ENCODE assay signal across 23 cellular contexts in genomic region chr7:134422646-134423045, GRCh38. TPM values are rescaled to one million over a fixed set of nuclear protein-coding genes. Genes with fewer than 3 reads are reported as not detected.
A peak's percentile ranks its signal among the peaks of the same experiment; 100 is the strongest.
DNase-seq lines count a peak whose midpoint lies in the region; ATAC-seq, FAIRE-seq and TF ChIP-seq lines count a peak whose summit lies in the region.
"Had no signal": no experiment of that assay in that cellular context is flagged by ENCODE, and none has a peak within 500 bp of the region (broad histone marks: within the 10 kb centered on the region; RNA-seq: fewer than 3 reads in every experiment).

No MANE protein-coding gene starts in this region.

- CTCF ChIA-PET in PC-3 (lab: Charles Lee) = interaction anchor here (2.5 kb wide), 1 partner anchor 10 kb away, joined by 15 read pairs; no protein-coding TSS in a partner anchor

- FAIRE-seq in D721Med (lab: Jason Lieb, UNC) = no peak
- FAIRE-seq: RCC 7860 had no signal

- H3K4me3 ChIP-seq in BLaER1 = no peak overlapping the region
- no peak overlapping the region for H3K4me3 ChIP-seq in PC-3 (ENCODE audit: low read length)
- H3K4me3 ChIP-seq in hepatocyte = no peak overlapping the region
- no peak overlapping the region for H3K4me3 ChIP-seq in mucosa of stomach (ENCODE audit: low read length)
- H3K4me3 ChIP-seq: GM23248 had no signal

- H3F3A ChIP-seq in PC-3 (ENCODE audit: low read length, unreplicated experiment) = no peaks in the 10 kb centered on the region

- H3K36me3 ChIP-seq in BLaER1 = no peaks in the 10 kb centered on the region
- H3K36me3 ChIP-seq in PC-3 (ENCODE audit: low read depth, low read length) = no peaks in the 10 kb centered on the region
- no peaks in the 10 kb centered on the region for H3K36me3 ChIP-seq in hepatocyte (replicated peaks; ENCODE audit: insufficient read depth, low read depth)
- no peaks in the 10 kb centered on the region for H3K36me3 ChIP-seq in mucosa of stomach (ENCODE audit: control insufficient read depth, insufficient read depth, low read length)

- TF ChIP-seq CTCF in PC-3 (conservative IDR thresholded peaks at IDR 0.05; ENCODE audit: low read depth, low read length) = no peak
- no peak for TF ChIP-seq CTCF in hepatocyte (IDR thresholded peaks at IDR 0.05; ENCODE audit: poor library complexity)
- no peak for TF ChIP-seq CTCF in D721Med (IDR thresholded peaks at IDR 0.05; ENCODE audit: insufficient read depth, missing control alignments)

- H4K20me1 ChIP-seq in BLaER1 (no peaks in the 10 kb centered on the region), PC-3 (ENCODE audit: low read length) (no peaks in the 10 kb centered on the region), hepatocyte (ENCODE audit: insufficient read depth, poor library complexity, severe bottlenecking) (no peaks in the 10 kb centered on the region)

- POLR2A ChIA-PET in PC-3 (lab: Charles Lee; ENCODE audit: unreplicated experiment) = no interaction called here

- no peaks in the 10 kb centered on the region for H3K9me3 ChIP-seq in BLaER1
- no peaks in the 10 kb centered on the region for H3K9me3 ChIP-seq in PC-3 (ENCODE audit: low read length)
- H3K9me3 ChIP-seq in hepatocyte (ENCODE audit: low read depth) = no peaks in the 10 kb centered on the region
- no peaks in the 10 kb centered on the region for H3K9me3 ChIP-seq in mucosa of stomach (ENCODE audit: control insufficient read depth, low read length)

- no peak overlapping the region for H3K9ac ChIP-seq in BLaER1
- peak overlapping the region; percentile 35 for H3K9ac ChIP-seq in PC-3 (ENCODE audit: low read length)
- H3K9ac ChIP-seq in mucosa of stomach (ENCODE audit: low read length) = peak overlapping the region; percentile 30
- H3K9ac ChIP-seq: GM23248 had no signal

- ATAC-seq in PC-3 (no peak), GM21786 (IDR thresholded peaks at IDR 0.05; ENCODE audit: unreplicated experiment) (no peak), GM19023 (IDR thresholded peaks at IDR 0.05; ENCODE audit: unreplicated experiment) (no peak)

- intact Hi-C loops in PC-3 (cut with micrococcal nuclease) = loop anchor here (5.0 to 10.0 kb wide), 2 partner anchors 390 to 568 kb away; no protein-coding TSS in a partner anchor

- 67% methylated on average over 4 of the region's 4 CpGs for WGBS in hepatocyte (ENCODE audit: low lambda C conversion rate, missing lambda C conversion rate)

- no peaks in the 10 kb centered on the region for H3K9me2 ChIP-seq in PC-3 (replicated peaks; ENCODE audit: low read length)
- H3K9me2 ChIP-seq in hepatocyte (replicated peaks; ENCODE audit: insufficient read depth) = no peaks in the 10 kb centered on the region

- BruUV-seq in PC-3 (replicated peaks; lab: Mats Ljungman, UMichigan) = no TSS peak

- H3K27ac ChIP-seq in BLaER1 = peak overlapping the region; percentile 84
- H3K27ac ChIP-seq in PC-3 (ENCODE audit: low read length) = peak overlapping the region; percentile 61
- peak overlapping the region; percentile 72 for H3K27ac ChIP-seq in hepatocyte
- H3K27ac ChIP-seq: GM23248 had no signal

- H3K79me2 ChIP-seq in PC-3 (ENCODE audit: low read length) (no peaks in the 10 kb centered on the region), hepatocyte (no peaks in the 10 kb centered on the region)

- no peak for DNase-seq in PC-3
- peak; percentile 23 for DNase-seq in hepatocyte (ENCODE audit: low spot score)
- DNase-seq in D721Med (ENCODE audit: insufficient read length, low spot score) = no peak
- no peak for DNase-seq in medulla oblongata (ENCODE audit: extremely low spot score)
- DNase-seq: CD4-positive, CD25-positive, alpha-beta regulatory T cell; COR-L47; DMS 273 treated with DMSO at 0.1 percent for 48 hours; DMS79 treated with DMSO at 0.1 percent for 48 hours; H9; KBM-7; NCI-H1105; NCI-H146; NCI-H2029 treated with DMSO at 0.1 percent for 48 hours; NCI-H510A treated with DMSO at 0.1 percent for 48 hours; NCI-H774; NK-92 treated with Interleukin-12 subunit alpha and Interleukin-12 subunit beta, amount 100 ng/mL, for 24 hours; Right ventricle myocardium superior had no signal

- H3K4me1 ChIP-seq in BLaER1 (peaks cover 48% of the 10 kb centered on the region), PC-3 (ENCODE audit: insufficient read depth, low read length) (peaks cover 32% of the 10 kb centered on the region), hepatocyte (ENCODE audit: insufficient read depth) (peaks cover 7% of the 10 kb centered on the region), mucosa of stomach (ENCODE audit: control insufficient read depth, insufficient read depth, low read length) (peaks cover 44% of the 10 kb centered on the region)

- H3K27me3 ChIP-seq in BLaER1 = no peaks in the 10 kb centered on the region
- no peaks in the 10 kb centered on the region for H3K27me3 ChIP-seq in PC-3 (ENCODE audit: low read length)
- no peaks in the 10 kb centered on the region for H3K27me3 ChIP-seq in hepatocyte
- no peaks in the 10 kb centered on the region for H3K27me3 ChIP-seq in mucosa of stomach (ENCODE audit: control insufficient read depth, insufficient read depth, low read length)

- H3K4me2 ChIP-seq in BLaER1 (peak overlapping the region; percentile 85), PC-3 (ENCODE audit: low read length) (peak overlapping the region; percentile 8), hepatocyte (peak overlapping the region; percentile 37)

- H2AFZ ChIP-seq in PC-3 (ENCODE audit: low read length) (peak overlapping the region; percentile 14; the same call in 1 of the 2 replicates), hepatocyte (no peak overlapping the region)
- H2AFZ ChIP-seq: GM23248 had no signal

RNA-seq across cellular contexts. Expression of gene AKR1B1, which starts 36.3 kb away (rescaled TPM):
- total RNA-seq in PC-3 (2014; rRNA removed) = 1.6 TPM in 1 of 2 replicates, not detected in the other
- 129 and 146 TPM in 2 replicates for total RNA-seq in hepatocyte
- polyA plus RNA-seq in hepatocyte = 342 and 373 TPM in 2 replicates

Comparison
In these comparisons a context has a peak if more than half of its experiments do, and no peak if none do; other contexts are left out.
1. H3K4me2 ChIP-seq: peak in every context shown above with its lines; median percentile 85 in BLaER1; 37 in hepatocyte; 8 in PC-3.
2. RNA of gene AKR1B1, which starts 36.3 kb away (total RNA-seq): 129 to 146 TPM in hepatocyte; 1.6 TPM in PC-3; every median in the first group is over 10 times any median in the second.
3. Peak in every context shown above with its lines, with median percentiles within 50 percentile points of each other: H3K27ac ChIP-seq.